21 cellular contexts compared by ENCODE assay signal in the genomic region with DNA sequence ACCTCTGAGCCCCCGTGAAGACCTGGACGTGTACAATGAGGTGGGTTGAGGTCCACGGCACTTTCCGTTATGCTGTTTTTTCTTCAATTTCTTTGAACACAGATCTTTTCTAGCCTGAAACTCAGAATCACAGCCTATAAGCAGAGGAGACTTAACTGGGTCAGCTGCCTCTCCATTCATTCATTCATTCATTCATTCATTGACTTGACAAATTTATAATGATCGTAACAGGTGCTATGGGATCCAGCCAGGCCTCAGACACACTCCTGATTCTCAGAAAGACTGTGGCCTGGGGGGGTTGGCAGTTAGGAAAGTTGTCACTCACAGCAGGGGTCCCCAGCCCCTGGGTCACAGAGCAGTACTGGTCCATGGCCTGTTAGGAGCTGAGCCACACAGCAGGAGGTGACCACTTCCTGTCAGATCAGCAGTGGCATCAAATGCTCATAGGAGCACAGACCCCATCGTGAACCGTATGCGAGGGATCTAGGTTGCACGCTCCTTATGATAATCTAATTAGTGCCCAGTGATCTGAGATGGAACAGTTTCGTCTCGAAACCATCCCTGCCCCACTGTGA.
"Had no signal": no experiment of that assay in that cellular context is flagged by ENCODE, and none has a peak within 500 bp of the region (broad histone marks: within the 10 kb centered on the region; RNA-seq: fewer than 3 reads in every experiment).

No MANE protein-coding gene starts in this region.

- H3K4me3 ChIP-seq: ascending aorta, esophagus squamous epithelium, heart right ventricle, mucosa of descending colon, ovary, spleen, tibial artery had no signal

- ATAC-seq: activated CD4-positive, alpha-beta T cell treated with anti-CD3 and anti-CD28 coated beads for 36 hours; activated T-helper 17 cell treated with anti-CD3 and anti-CD28 coated beads, Interleukin-2, amount 50 U/mL, for 72 hours; mucosa of descending colon; T-cell; WTC11 had no signal

- H3K9me3 Mint-ChIP-seq: activated T-helper 17 cell treated with anti-CD3 and anti-CD28 coated beads, Interleukin-2, amount 50 U/mL, for 72 hours; memory B cell; naive B cell; T-cell had no signal

- H3K27ac ChIP-seq: ascending aorta, esophagus squamous epithelium, heart right ventricle, ovary, spleen, tibial artery had no signal

- FAIRE-seq: urothelium cell line had no signal

- DNase-seq: activated CD4-positive, alpha-beta T cell treated with anti-CD3 and anti-CD28 coated beads for 36 hours; activated CD4-positive, alpha-beta T cell treated with anti-CD3 and anti-CD28 coated beads, Interleukin-2, amount 50 U/mL, for 48 hours; activated naive CD4-positive, alpha-beta T cell; activated T-cell treated with anti-CD3 and anti-CD28 coated beads, Interleukin-2, amount 50 U/mL, for 1 hour; cortex of kidney; effector CD4-positive, alpha-beta T cell; esophagus squamous epithelium; heart right ventricle; mucosa of descending colon; naive B cell; spleen; stimulated activated CD4-positive, alpha-beta T cell treated with anti-CD3 and anti-CD28 coated beads, Interleukin-4, amount 100 ng/mL, for 4 hours; stimulated activated naive CD4-positive, alpha-beta T cell; T-cell; tibial artery had no signal

- H3K9me3 ChIP-seq: ascending aorta, esophagus squamous epithelium, heart right ventricle, ovary, spleen, tibial artery had no signal

- H3K27me3 Mint-ChIP-seq: activated CD4-positive, alpha-beta T cell treated with anti-CD3 and anti-CD28 coated beads for 36 hours; activated T-helper 17 cell treated with anti-CD3 and anti-CD28 coated beads, Interleukin-2, amount 50 U/mL, for 72 hours; memory B cell; naive B cell; T-cell had no signal

- H3K4me3 Mint-ChIP-seq: activated CD4-positive, alpha-beta T cell treated with anti-CD3 and anti-CD28 coated beads for 36 hours; activated T-helper 17 cell treated with anti-CD3 and anti-CD28 coated beads, Interleukin-2, amount 50 U/mL, for 72 hours; memory B cell; naive B cell; T-cell; WTC11 had no signal

- H3K4me1 ChIP-seq: ascending aorta, tibial artery had no signal

- H3K36me3 ChIP-seq: ovary had no signal

- H3K4me1 Mint-ChIP-seq: activated T-helper 17 cell treated with anti-CD3 and anti-CD28 coated beads, Interleukin-2, amount 50 U/mL, for 72 hours had no signal

- H3K27me3 ChIP-seq: ascending aorta, esophagus squamous epithelium, heart right ventricle, ovary, spleen, tibial artery had no signal

- H3K27ac Mint-ChIP-seq: activated CD4-positive, alpha-beta T cell treated with anti-CD3 and anti-CD28 coated beads for 36 hours; activated T-helper 17 cell treated with anti-CD3 and anti-CD28 coated beads, Interleukin-2, amount 50 U/mL, for 72 hours; memory B cell; T-cell; WTC11 had no signal
